In genomic region chr13:21849323-21849722, GRCh38 we compare ENCODE assay signal across 8 cellular contexts.
DNase-seq lines count a peak whose midpoint lies in the region; ATAC-seq and TF ChIP-seq lines count a peak whose summit lies in the region.

No MANE protein-coding gene starts in this region.

- H2BK5ac ChIP-seq in mesendoderm (ENCODE audit: low read length), result no peak overlapping the region

- DNase-seq in AG08395 (ENCODE audit: low spot score) (peak; percentile 43), NCI-H69 (lab: John Stamatoyannopoulos, UW) (peak; percentile 48), T47D (ENCODE audit: low read depth in 1 of 2, low spot score in 1 of 2) (peak; percentile 33 to 61), mesendoderm (peak; percentile 74), nucleus accumbens (lab: John Stamatoyannopoulos, UW) (no peak), NCI-H146 treated with DMSO at 0.1 percent for 48 hours (lab: John Stamatoyannopoulos, UW; ENCODE audit: unreplicated experiment) (no peak)

- in situ Hi-C loops in T47D (cut with HindIII; ENCODE audit: low pct_unique_long_range_greater_than_20kb, low sequenced_read_pairs), result no loop called here

- no peak overlapping the region for H4K5ac ChIP-seq in mesendoderm (ENCODE audit: low read length)

- H3K4me3 ChIP-seq in mesendoderm (ENCODE audit: low read length), result no peak overlapping the region

- peak; percentile 95 for ATAC-seq in HG02870 (IDR thresholded peaks at IDR 0.05; ENCODE audit: unreplicated experiment)

- H3K27me3 ChIP-seq in mesendoderm (ENCODE audit: insufficient read depth, low read length, poor library complexity), result no peaks in the 10 kb centered on the region

- no peak overlapping the region for H4K8ac ChIP-seq in mesendoderm (ENCODE audit: low read depth, low read length)

- no peaks in the 10 kb centered on the region for H3K4me1 ChIP-seq in mesendoderm (ENCODE audit: control insufficient read depth, low read depth, low read length)

- no peak overlapping the region for H3K9ac ChIP-seq in mesendoderm (ENCODE audit: low read length)

- H3K56ac ChIP-seq in mesendoderm (ENCODE audit: low read length), result no peak overlapping the region

- H3K4ac ChIP-seq in mesendoderm (ENCODE audit: low read depth, low read length), result no peak overlapping the region

- H3K23ac ChIP-seq in mesendoderm (ENCODE audit: low read length), result no peak overlapping the region

- H3K18ac ChIP-seq in mesendoderm (ENCODE audit: low read length), result no peak overlapping the region

- no peaks in the 10 kb centered on the region for H3K36me3 ChIP-seq in mesendoderm (ENCODE audit: control insufficient read depth, insufficient read depth, low read length)

- no peak overlapping the region for H2BK120ac ChIP-seq in mesendoderm (ENCODE audit: low read depth, low read length)

- H3K79me1 ChIP-seq in mesendoderm (ENCODE audit: low read length), result no peaks in the 10 kb centered on the region

- no peak overlapping the region for H3K27ac ChIP-seq in mesendoderm (ENCODE audit: low read depth, low read length)

- peak; percentile 33; the same call in 1 of the 2 replicates for TF ChIP-seq CTCF in GM12874 (IDR thresholded peaks at IDR 0.05; ENCODE audit: insufficient read depth, low read depth, low read length)

- H3K79me2 ChIP-seq in mesendoderm (ENCODE audit: control insufficient read depth, insufficient read depth, low read length), result no peaks in the 10 kb centered on the region

- no peak overlapping the region for H3K4me2 ChIP-seq in mesendoderm (ENCODE audit: low read length)

- no CpG with 5 or more reads among the region's 2 CpGs for WGBS in mesendoderm (ENCODE audit: extremely low coverage, insufficient coverage, low lambda C conversion rate)

- no peak overlapping the region for H2BK15ac ChIP-seq in mesendoderm (replicated peaks; ENCODE audit: low read depth)

- no peak overlapping the region for H2AK5ac ChIP-seq in mesendoderm (ENCODE audit: low read length)

Comparison
In these comparisons a context has a peak if more than half of its experiments do, and no peak if none do; other contexts are left out.
1. DNase-seq: peak in AG08395 (single experiment), NCI-H69 (single experiment), T47D (2 of 2) and mesendoderm (single experiment); none in nucleus accumbens (0 of 56) and NCI-H146 treated with DMSO at 0.1 percent for 48 hours (single experiment).